Comparison of ENCODE assay signal across 24 cellular contexts in genomic region chr5:150723845-150724244, GRCh38. TPM values are rescaled to one million over a fixed set of nuclear protein-coding genes. Genes with fewer than 3 reads are reported as not detected.
DNase-seq lines count a peak whose midpoint lies in the region; ATAC-seq, FAIRE-seq and TF ChIP-seq lines count a peak whose summit lies in the region.
"Had no signal": no experiment of that assay in that cellular context is flagged by ENCODE, and none has a peak within 500 bp of the region (broad histone marks: within the 10 kb centered on the region; RNA-seq: fewer than 3 reads in every experiment).

No MANE protein-coding gene starts in this region.

- TF ChIP-seq CTCF in endothelial cell of umbilical vein (IDR thresholded peaks at IDR 0.05; ENCODE audit: extremely low read depth in 1 of 2, insufficient read depth in 1 of 2, low read depth in 1 of 2, low read length in 2 of 2) (no peak), upper lobe of right lung (IDR thresholded peaks at IDR 0.05) (no peak)

- dilution Hi-C loops in endothelial cell of umbilical vein (cut with MboI; ENCODE audit: extremely low pct_ligation_motif_present, low sequenced_read_pairs), result no loop called here

- H3K4me3 ChIP-seq in endothelial cell of umbilical vein (replicated peaks in 1 of 3; ENCODE audit: insufficient read depth in 1 of 3, low read depth in 1 of 3, low read length in 3 of 3) (no peak overlapping the region), upper lobe of right lung (no peak overlapping the region)
- H3K4me3 ChIP-seq: BLaER1, SJSA1 had no signal

- no peak overlapping the region for H3K9ac ChIP-seq in endothelial cell of umbilical vein (replicated peaks; ENCODE audit: extremely low read depth, insufficient read depth, low read length)
- H3K9ac ChIP-seq: BLaER1 had no signal

- TF ChIP-seq POLR2A in H54 (IDR thresholded peaks at IDR 0.05; ENCODE audit: low read depth, low read length) (no peak), endothelial cell of umbilical vein (IDR thresholded peaks at IDR 0.05; ENCODE audit: low read depth, low read length) (no peak)

- H3K27ac ChIP-seq in endothelial cell of umbilical vein (ENCODE audit: insufficient read depth, low read depth, low read length), result no peak overlapping the region
- no peak overlapping the region for H3K27ac ChIP-seq in upper lobe of right lung
- H3K27ac ChIP-seq: BLaER1, SJSA1 had no signal

- no peak for DNase-seq in H54 (ENCODE audit: insufficient read length, low spot score)
- peak; percentile 37 for DNase-seq in RKO (ENCODE audit: low spot score)
- no peak for DNase-seq in endothelial cell of umbilical vein (ENCODE audit: low read depth, low spot score)
- DNase-seq in HTR-8/SVneo (ENCODE audit: insufficient read length, low spot score), result no peak
- DNase-seq in NCI-H510A (lab: John Stamatoyannopoulos, UW), result no peak
- no peak for DNase-seq in upper lobe of right lung
- no peak for DNase-seq in NCI-H1092 treated with DMSO at 0.1 percent for 48 hours (lab: John Stamatoyannopoulos, UW)
- DNase-seq: ACHN; Caco-2; CD4-positive, alpha-beta T cell; DMS 273 treated with DMSO at 0.1 percent for 48 hours; DMS79 treated with DMSO at 0.1 percent for 48 hours; KBM-7; NCI-H1092; NCI-H1436 treated with DMSO at 0.1 percent for 48 hours; NCI-H1930; NCI-H226; NCI-H524; NCI-H774; NK-92 treated with Interleukin-12 subunit alpha and Interleukin-12 subunit beta, amount 100 ng/mL, for 24 hours had no signal

- H3K36me3 ChIP-seq in endothelial cell of umbilical vein (ENCODE audit: control insufficient read depth in 2 of 2, extremely low read depth in 1 of 2, insufficient read depth in 2 of 2, low read length in 2 of 2) (peaks cover 14 to 21% of the 10 kb centered on the region in 2 experiments), upper lobe of right lung (peaks cover 97% of the 10 kb centered on the region)

- H3K27me3 ChIP-seq in endothelial cell of umbilical vein (ENCODE audit: control insufficient read depth in 2 of 2, insufficient read depth in 2 of 2, low read length in 2 of 2), result no peaks in the 10 kb centered on the region
- H3K27me3 ChIP-seq in upper lobe of right lung, result no peaks in the 10 kb centered on the region
- H3K27me3 ChIP-seq: BLaER1, SJSA1 had no signal

- CTCF ChIA-PET in endothelial cell of umbilical vein (lab: Charles Lee), result no interaction called here

- H3K9me3 ChIP-seq in endothelial cell of umbilical vein (replicated peaks; ENCODE audit: control insufficient read depth, insufficient read depth, low read length) (no peaks in the 10 kb centered on the region), upper lobe of right lung (no peaks in the 10 kb centered on the region)
- H3K9me3 ChIP-seq: BLaER1, Caco-2, SJSA1 had no signal

- no peaks in the 10 kb centered on the region for H3K9me1 ChIP-seq in endothelial cell of umbilical vein (replicated peaks; ENCODE audit: control insufficient read depth, extremely low read depth, insufficient read depth, low read length)

- H3K4me1 ChIP-seq in endothelial cell of umbilical vein (ENCODE audit: control insufficient read depth, extremely low read depth, insufficient read depth, low read length), result peaks cover 10% of the 10 kb centered on the region
- no peaks in the 10 kb centered on the region for H3K4me1 ChIP-seq in upper lobe of right lung
- H3K4me1 ChIP-seq: BLaER1, Caco-2, SJSA1 had no signal

- no TSS peak for BruUV-seq in endothelial cell of umbilical vein (replicated peaks; lab: Mats Ljungman, UMichigan)

- POLR2A ChIA-PET in endothelial cell of umbilical vein (lab: Charles Lee), result no interaction called here

- no peak overlapping the region for H3K4me2 ChIP-seq in endothelial cell of umbilical vein (ENCODE audit: insufficient read depth, low read length)
- H3K4me2 ChIP-seq: BLaER1 had no signal

- peak; percentile 60 for FAIRE-seq in H54 (lab: Jason Lieb, UNC)
- FAIRE-seq in endothelial cell of umbilical vein (lab: Jason Lieb, UNC), result no peak
- FAIRE-seq in HTR-8/SVneo (lab: Jason Lieb, UNC), result no peak
- FAIRE-seq: GM18507 had no signal

- intact Hi-C loops in endothelial cell of umbilical vein (cut with micrococcal nuclease), result no loop called here
- intact Hi-C loops in upper lobe of right lung (cut with DNase I), result no loop called here

- H4K20me1 ChIP-seq in endothelial cell of umbilical vein (replicated peaks; ENCODE audit: control insufficient read depth, extremely low read depth, insufficient read depth, low read length), result no peaks in the 10 kb centered on the region
- H4K20me1 ChIP-seq: BLaER1 had no signal

- H3K79me2 ChIP-seq in endothelial cell of umbilical vein (ENCODE audit: control insufficient read depth, insufficient read depth, low read length), result no peaks in the 10 kb centered on the region

- no peak for ATAC-seq in upper lobe of right lung
- ATAC-seq: Panc1 had no signal

- no peak overlapping the region for H2AFZ ChIP-seq in endothelial cell of umbilical vein (ENCODE audit: low read depth, low read length)

TF ChIP-seq in endothelial cell of umbilical vein, 7 proteins besides CTCF, POLR2A, EP300 and RAD21:
- TF ChIP-seq MYC (IDR thresholded peaks at IDR 0.05; ENCODE audit: low read depth, low read length) (no peak), FOS (IDR thresholded peaks at IDR 0.05; ENCODE audit: borderline replicate concordance, insufficient read depth, low read length) (peak; percentile 15)
TF ChIP-seq in endothelial cell of umbilical vein: peak in this region for 1.

RNA-seq across cellular contexts. Expression of gene RBM22, which starts 23.0 kb away (rescaled TPM):
- total RNA-seq in endothelial cell of umbilical vein (44.4 and 51.2 TPM in 2 replicates), upper lobe of right lung (51.2 TPM)
- polyA plus RNA-seq in endothelial cell of umbilical vein, result 37.0 and 41.8 TPM in 2 replicates
- 39.8 and 41.8 TPM in 2 replicates for polyA plus RNA-seq in endothelial cell of umbilical vein (2011; cell fraction: cytosol; rRNA removed)
- polyA plus RNA-seq in endothelial cell of umbilical vein (2011; cell fraction: nucleus; rRNA removed), result 85.3 and 110 TPM in 2 replicates
- 33.1 and 42.8 TPM in 2 replicates for polyA plus RNA-seq in endothelial cell of umbilical vein (2012)
- polyA minus RNA-seq in endothelial cell of umbilical vein, result 34.4 and 36.8 TPM in 2 replicates
- polyA minus RNA-seq in endothelial cell of umbilical vein (2011; cell fraction: cytosol; rRNA and poly(A)+ RNA removed), result 18.9 TPM
- polyA minus RNA-seq in endothelial cell of umbilical vein (2011; cell fraction: nucleus; rRNA and poly(A)+ RNA removed), result 40.7 and 55.0 TPM in 2 replicates

RNA-seq across cellular contexts. Expression of gene DCTN4, which starts 35.0 kb away (rescaled TPM):
- total RNA-seq in endothelial cell of umbilical vein (42.8 and 47.3 TPM in 2 replicates), upper lobe of right lung (68.5 TPM)
- 18.8 and 22.4 TPM in 2 replicates for polyA plus RNA-seq in endothelial cell of umbilical vein
- polyA plus RNA-seq in endothelial cell of umbilical vein (2011; cell fraction: cytosol; rRNA removed), result 22.7 and 24.4 TPM in 2 replicates
- 42.1 and 42.4 TPM in 2 replicates for polyA plus RNA-seq in endothelial cell of umbilical vein (2011; cell fraction: nucleus; rRNA removed)
- 21.6 and 26.9 TPM in 2 replicates for polyA plus RNA-seq in endothelial cell of umbilical vein (2012)
- polyA minus RNA-seq in endothelial cell of umbilical vein, result 50.5 and 61.8 TPM in 2 replicates
- 29.8 TPM for polyA minus RNA-seq in endothelial cell of umbilical vein (2011; cell fraction: cytosol; rRNA and poly(A)+ RNA removed)
- 80.2 and 92.1 TPM in 2 replicates for polyA minus RNA-seq in endothelial cell of umbilical vein (2011; cell fraction: nucleus; rRNA and poly(A)+ RNA removed)

RNA-seq across cellular contexts. Expression of gene SMIM3, which starts 54.7 kb away (rescaled TPM):
- total RNA-seq in endothelial cell of umbilical vein (0.97 and 1.0 TPM in 2 replicates), upper lobe of right lung (28.3 TPM)
- 1.4 and 2.0 TPM in 2 replicates for polyA plus RNA-seq in endothelial cell of umbilical vein
- 1.8 TPM in 2 replicates for polyA plus RNA-seq in endothelial cell of umbilical vein (2011; cell fraction: cytosol; rRNA removed)
- polyA plus RNA-seq in endothelial cell of umbilical vein (2011; cell fraction: nucleus; rRNA removed), result 0.74 and 0.94 TPM in 2 replicates
- 0.59 and 1.2 TPM in 2 replicates for polyA plus RNA-seq in endothelial cell of umbilical vein (2012)
- polyA minus RNA-seq in endothelial cell of umbilical vein, result 0.75 and 1.6 TPM in 2 replicates
- not detected for polyA minus RNA-seq in endothelial cell of umbilical vein (2011; cell fraction: cytosol; rRNA and poly(A)+ RNA removed)
- polyA minus RNA-seq in endothelial cell of umbilical vein (2011; cell fraction: nucleus; rRNA and poly(A)+ RNA removed), result 0.48 TPM in 2 replicates

Comparison
In these comparisons a context has a peak if more than half of its experiments do, and no peak if none do; other contexts are left out.
1. RNA of gene SMIM3, which starts 54.7 kb away (total RNA-seq): 28.3 TPM in upper lobe of right lung (single experiment); 0.97 to 1.0 TPM in endothelial cell of umbilical vein; every median in the first group is over 10 times any median in the second.